23 cellular contexts compared by ENCODE assay signal in genomic region chr17:75901727-75902126, GRCh38.
"Had no signal": no experiment of that assay in that cellular context is flagged by ENCODE, and none has a peak within 500 bp of the region (broad histone marks: within the 10 kb centered on the region; RNA-seq: fewer than 3 reads in every experiment).

No MANE protein-coding gene starts in this region.

- ATAC-seq: heart left ventricle; left colon; left ventricle myocardium superior; natural killer cell treated with Interleukin-12 subunit alpha and Interleukin-12 subunit beta and Interleukin-15 and Interleukin-18, amount 100 ng/mL, for 72 hours; stimulated activated naive B cell treated with anti-CD40 and anti-IgM and Interleukin-4, amounts not matched to agents 10 μg/mL and 1 μg/mL and 100 μg/mL, for 72 hours; stimulated activated naive CD8-positive, alpha-beta T cell treated with anti-CD3 and anti-CD28 coated beads, Interleukin-15, amount 100 ng/mL, for 72 hours had no signal

- H3K27me3 ChIP-seq: dorsolateral prefrontal cortex, heart left ventricle, neutrophil, right atrium auricular region, uterus had no signal

- H3K9me3 ChIP-seq: heart left ventricle, neutrophil, right atrium auricular region, thoracic aorta, uterus had no signal

- H3K27me3 Mint-ChIP-seq: natural killer cell treated with Interleukin-12 subunit alpha and Interleukin-12 subunit beta and Interleukin-15 and Interleukin-18, amount 100 ng/mL, for 72 hours; stimulated activated naive B cell treated with anti-CD40 and anti-IgM and Interleukin-4, amounts not matched to agents 10 μg/mL and 1 μg/mL and 100 μg/mL, for 72 hours; stimulated activated naive CD8-positive, alpha-beta T cell treated with anti-CD3 and anti-CD28 coated beads, Interleukin-15, amount 100 ng/mL, for 72 hours had no signal

- H3K36me3 ChIP-seq: uterus had no signal

- H3K27ac ChIP-seq: dorsolateral prefrontal cortex, heart left ventricle, neutrophil, right atrium auricular region, thoracic aorta, uterus had no signal

- H3K4me3 Mint-ChIP-seq: natural killer cell treated with Interleukin-12 subunit alpha and Interleukin-12 subunit beta and Interleukin-15 and Interleukin-18, amount 100 ng/mL, for 72 hours; stimulated activated naive B cell treated with anti-CD40 and anti-IgM and Interleukin-4, amounts not matched to agents 10 μg/mL and 1 μg/mL and 100 μg/mL, for 72 hours; stimulated activated naive CD8-positive, alpha-beta T cell treated with anti-CD3 and anti-CD28 coated beads, Interleukin-15, amount 100 ng/mL, for 72 hours had no signal

- H3K9me3 Mint-ChIP-seq: natural killer cell treated with Interleukin-12 subunit alpha and Interleukin-12 subunit beta and Interleukin-15 and Interleukin-18, amount 100 ng/mL, for 72 hours; stimulated activated naive B cell treated with anti-CD40 and anti-IgM and Interleukin-4, amounts not matched to agents 10 μg/mL and 1 μg/mL and 100 μg/mL, for 72 hours; stimulated activated naive CD8-positive, alpha-beta T cell treated with anti-CD3 and anti-CD28 coated beads, Interleukin-15, amount 100 ng/mL, for 72 hours had no signal

- H3K27ac Mint-ChIP-seq: natural killer cell treated with Interleukin-12 subunit alpha and Interleukin-12 subunit beta and Interleukin-15 and Interleukin-18, amount 100 ng/mL, for 72 hours; stimulated activated naive B cell treated with anti-CD40 and anti-IgM and Interleukin-4, amounts not matched to agents 10 μg/mL and 1 μg/mL and 100 μg/mL, for 72 hours had no signal

- H3K4me3 ChIP-seq: dorsolateral prefrontal cortex, heart left ventricle, lung, right atrium auricular region, smooth muscle cell, thoracic aorta, uterus had no signal

- H3K36me3 Mint-ChIP-seq: natural killer cell treated with Interleukin-12 subunit alpha and Interleukin-12 subunit beta and Interleukin-15 and Interleukin-18, amount 100 ng/mL, for 72 hours had no signal

- DNase-seq: cortex of kidney; dorsolateral prefrontal cortex; effector CD8-positive, alpha-beta T cell; foreskin melanocyte; heart left ventricle; hippocampal formation; left colon; left ventricle myocardium superior; mesenchymal stem cell; midbrain; posterior cingulate gyrus; stimulated activated CD4-positive, alpha-beta T cell treated with anti-CD3 and anti-CD28 coated beads, Interleukin-4, amount 100 ng/mL, for 24 hours; stimulated activated naive B cell treated with anti-CD40 and anti-IgM and Interleukin-4, amounts not matched to agents 10 μg/mL and 1 μg/mL and 100 μg/mL, for 72 hours; stimulated activated naive CD8-positive, alpha-beta T cell treated with anti-CD3 and anti-CD28 coated beads, Interleukin-15, amount 100 ng/mL, for 72 hours; substantia nigra; trophoblast cell; uterus had no signal

- H3K4me2 ChIP-seq: smooth muscle cell had no signal
